ENCODE assay signal across 1 cellular context in genomic region chr4:107837298-107837697, GRCh38.
TF ChIP-seq lines count a peak whose summit lies in the region.

No MANE protein-coding gene starts in this region.

TF ChIP-seq in GM23338, 12 proteins besides CTCF, POLR2A, EP300 and RAD21:
- TF ChIP-seq STAT1 (IDR thresholded peaks at IDR 0.05; ENCODE audit: unreplicated experiment) (no peak), EZH2 (IDR thresholded peaks at IDR 0.05; ENCODE audit: low read depth, unreplicated experiment) (no peak), EZH2phosphoT487 (IDR thresholded peaks at IDR 0.05; ENCODE audit: unreplicated experiment) (no peak), NANOG (IDR thresholded peaks at IDR 0.05; ENCODE audit: borderline replicate concordance) (no peak), CREB1 (CRISPR knock-in tag; IDR thresholded peaks at IDR 0.05; ENCODE audit: low read depth) (no peak), JUNB (IDR thresholded peaks at IDR 0.05; ENCODE audit: unreplicated experiment) (no peak), REST (IDR thresholded peaks at IDR 0.05; ENCODE audit: unreplicated experiment) (no peak), ZNF114 (CRISPR knock-in tag; IDR thresholded peaks at IDR 0.05) (no peak), ZNF462 (CRISPR knock-in tag; IDR thresholded peaks at IDR 0.05) (no peak), ZNF331 (CRISPR knock-in tag; IDR thresholded peaks at IDR 0.05; ENCODE audit: low read depth) (no peak), POLR2AphosphoS5 (IDR thresholded peaks at IDR 0.05; ENCODE audit: low read depth) (no peak)
- TF ChIP-seq, protein P1, sequence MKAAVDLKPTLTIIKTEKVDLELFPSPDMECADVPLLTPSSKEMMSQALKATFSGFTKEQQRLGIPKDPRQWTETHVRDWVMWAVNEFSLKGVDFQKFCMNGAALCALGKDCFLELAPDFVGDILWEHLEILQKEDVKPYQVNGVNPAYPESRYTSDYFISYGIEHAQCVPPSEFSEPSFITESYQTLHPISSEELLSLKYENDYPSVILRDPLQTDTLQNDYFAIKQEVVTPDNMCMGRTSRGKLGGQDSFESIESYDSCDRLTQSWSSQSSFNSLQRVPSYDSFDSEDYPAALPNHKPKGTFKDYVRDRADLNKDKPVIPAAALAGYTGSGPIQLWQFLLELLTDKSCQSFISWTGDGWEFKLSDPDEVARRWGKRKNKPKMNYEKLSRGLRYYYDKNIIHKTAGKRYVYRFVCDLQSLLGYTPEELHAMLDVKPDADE (IDR thresholded peaks at IDR 0.05), result no peak
